In the genomic region with DNA sequence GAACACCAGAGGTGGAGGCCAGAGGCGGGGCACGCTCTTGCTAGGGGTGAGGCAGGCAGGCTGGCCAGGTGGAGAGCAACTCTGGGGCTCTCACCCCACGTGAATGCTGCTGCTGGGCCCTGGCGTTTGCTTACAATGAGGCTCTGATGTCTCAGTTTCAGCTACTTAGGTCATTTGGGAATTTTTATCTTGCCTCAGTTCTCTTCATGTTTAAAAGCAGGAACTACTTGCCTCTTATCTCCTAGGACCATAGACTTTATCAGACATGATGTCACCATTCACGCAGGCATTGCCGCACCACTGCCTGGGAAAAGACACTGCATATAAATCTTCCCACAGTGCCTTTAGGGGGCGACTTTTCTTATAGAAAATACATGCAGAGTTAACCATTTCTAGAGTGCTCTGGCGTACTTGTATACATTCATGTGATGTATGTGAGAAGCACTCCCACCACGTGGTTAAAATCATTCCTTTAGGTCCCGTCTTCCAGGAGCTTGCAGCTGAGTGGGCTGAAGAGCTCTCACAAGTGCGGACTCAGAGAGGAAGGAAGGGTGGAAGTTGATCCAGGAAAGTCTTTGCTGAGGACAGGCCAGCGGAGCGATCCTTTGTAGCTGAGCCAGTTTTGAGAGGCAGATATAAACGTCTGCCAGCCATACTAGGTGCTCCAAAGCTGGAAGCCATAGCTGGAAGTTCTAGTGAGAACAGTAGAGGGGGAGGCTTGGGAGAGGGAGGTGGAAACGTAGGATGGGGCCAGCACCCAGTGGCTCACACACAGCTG, we compare ENCODE assay signal across 15 cellular contexts.
DNase-seq lines count a peak whose midpoint lies in the region; ATAC-seq and TF ChIP-seq lines count a peak whose summit lies in the region.
"Had no signal": no experiment of that assay in that cellular context is flagged by ENCODE, and none has a peak within 500 bp of the region (broad histone marks: within the 10 kb centered on the region; RNA-seq: fewer than 3 reads in every experiment).

No MANE protein-coding gene starts in this region.

- H3K4me3 ChIP-seq in A673 (ENCODE audit: low read depth, low read length, poor library complexity, severe bottlenecking) = no peak overlapping the region
- H3K4me3 ChIP-seq in lower lobe of right lung = no peak overlapping the region
- H3K4me3 ChIP-seq: adrenal gland had no signal

- intact Hi-C loops in A673 (cut with micrococcal nuclease; ENCODE audit: unreplicated experiment) = no loop called here
- intact Hi-C loops in lower lobe of right lung (cut with DNase I) = no loop called here

- no peak overlapping the region for H3K4me3 Mint-ChIP-seq in chondrocyte (ENCODE audit: unreplicated experiment)

- POLR2A ChIA-PET in A673 (lab: Charles Lee; ENCODE audit: low non-redundant PET) = no interaction called here

- H3K9me3 ChIP-seq in A673 (ENCODE audit: low read depth, low read length, poor library complexity, severe bottlenecking) (no peaks in the 10 kb centered on the region), lower lobe of right lung (no peaks in the 10 kb centered on the region)
- H3K9me3 ChIP-seq: adrenal gland had no signal

- DNase-seq in A673 (ENCODE audit: low spot score) (peak; percentile 41), NAMALWA (ENCODE audit: low spot score) (peak; percentile 9), chondrocyte (ENCODE audit: low spot score) (no peak), lower lobe of right lung (no peak), GM19238 (ENCODE audit: insufficient read length, low spot score) (no peak), GM13976 (ENCODE audit: low spot score) (no peak)
- DNase-seq: adrenal gland; effector CD4-positive, alpha-beta T cell; hippocampal formation; midbrain; NCI-H526; SIG-M5; stimulated activated CD4-positive, alpha-beta T cell treated with anti-CD3 and anti-CD28 coated beads, Interleukin-1b, Interleukin-23, amount 100 ng/mL, for 48 hours had no signal

- H3K36me3 ChIP-seq in A673 (ENCODE audit: insufficient read depth, low read length, poor library complexity, severe bottlenecking) (no peaks in the 10 kb centered on the region), lower lobe of right lung (no peaks in the 10 kb centered on the region)
- H3K36me3 ChIP-seq: adrenal gland had no signal

- in situ Hi-C loops in GM13976 (cut with MboI; ENCODE audit: low sequenced_read_pairs, unreplicated experiment) = loop anchor here (10.0 kb wide), 1 partner anchor 102 kb away; no protein-coding TSS in a partner anchor

- no peaks in the 10 kb centered on the region for H3K36me3 Mint-ChIP-seq in chondrocyte (ENCODE audit: low read depth)

- TF ChIP-seq CTCF in A673 (conservative IDR thresholded peaks at IDR 0.05; ENCODE audit: low read depth, low read length) (peak; percentile 41; the same call in 1 of the 2 replicates), chondrocyte (IDR thresholded peaks at IDR 0.05) (peak; percentile 31), lower lobe of right lung (IDR thresholded peaks at IDR 0.05) (no peak), GM13976 (IDR thresholded peaks at IDR 0.05; ENCODE audit: borderline replicate concordance, control extremely low read depth, extremely low read depth, insufficient read depth, missing control alignments) (no peak)

- ATAC-seq in lower lobe of right lung (peak; percentile 61 to 83), HG02571 (IDR thresholded peaks at IDR 0.05; ENCODE audit: unreplicated experiment) (no peak), GM21390 (IDR thresholded peaks at IDR 0.05; ENCODE audit: unreplicated experiment) (no peak)

- BruUV-seq in A673 (replicated peaks; lab: Mats Ljungman, UMichigan) = no TSS peak

- CTCF ChIA-PET in A673 (lab: Charles Lee) = interaction anchor here (0.6 kb wide), 1 partner anchor 93 kb away, joined by 3 read pairs; no protein-coding TSS in a partner anchor

- no peaks in the 10 kb centered on the region for H3K27me3 ChIP-seq in A673 (replicated peaks; ENCODE audit: insufficient read depth, low read depth, low read length, poor library complexity)
- H3K27me3 ChIP-seq in lower lobe of right lung (ENCODE audit: low read depth) = no peaks in the 10 kb centered on the region
- H3K27me3 ChIP-seq: adrenal gland had no signal

- peaks cover 2% of the 10 kb centered on the region for H3K9me3 Mint-ChIP-seq in chondrocyte (ENCODE audit: low read depth)

- H3K4me1 Mint-ChIP-seq in chondrocyte (ENCODE audit: low read depth) = peaks cover 7% of the 10 kb centered on the region

- no peak overlapping the region for H3K27ac Mint-ChIP-seq in chondrocyte (ENCODE audit: unreplicated experiment)

- H3K27ac ChIP-seq in A673 (ENCODE audit: low read depth, low read length, poor library complexity, severe bottlenecking) (no peak overlapping the region), lower lobe of right lung (no peak overlapping the region)

- H3K4me1 ChIP-seq in A673 (ENCODE audit: insufficient read depth, low read length, poor library complexity, severe bottlenecking) (no peaks in the 10 kb centered on the region), lower lobe of right lung (peaks cover 5% of the 10 kb centered on the region)

- H3K27me3 Mint-ChIP-seq in chondrocyte (ENCODE audit: low read depth) = no peaks in the 10 kb centered on the region

Comparison
In these comparisons a context has a peak if more than half of its experiments do, and no peak if none do; other contexts are left out.
1. DNase-seq: peak in A673 (single experiment) and NAMALWA (single experiment); none in chondrocyte (single experiment), lower lobe of right lung (single experiment), GM19238 (single experiment) and GM13976 (single experiment).
2. CTCF ChIP-seq: peak in A673 (single experiment) and chondrocyte (single experiment); none in lower lobe of right lung (single experiment) and GM13976 (single experiment).
3. ATAC-seq: peak in lower lobe of right lung (2 of 2); none in HG02571 (single experiment) and GM21390 (single experiment).